ENCODE assay signal across 16 cellular contexts in genomic region chr15:68188647-68189046, GRCh38. TPM values are rescaled to one million over a fixed set of nuclear protein-coding genes. Genes with fewer than 3 reads are reported as not detected.
A peak's percentile ranks its signal among the peaks of the same experiment; 100 is the strongest.
DNase-seq lines count a peak whose midpoint lies in the region; ATAC-seq, FAIRE-seq and TF ChIP-seq lines count a peak whose summit lies in the region.
"Had no signal": no experiment of that assay in that cellular context is flagged by ENCODE, and none has a peak within 500 bp of the region (broad histone marks: within the 10 kb centered on the region; RNA-seq: fewer than 3 reads in every experiment).

No MANE protein-coding gene starts in this region.

- in situ Hi-C loops in gastrocnemius medialis (cut with MboI; ENCODE audit: low sequenced_read_pairs in 4 of 4) = no loop called here

- 71 to 84% (median 82%) methylated on average over 2 of the region's 2 CpGs for WGBS in adrenal gland, 4 donors

- H3K27me3 ChIP-seq in ACC112 (ENCODE audit: insufficient read depth, low read length) = no peaks in the 10 kb centered on the region
- no peaks in the 10 kb centered on the region for H3K27me3 ChIP-seq in Karpas-422 (ENCODE audit: low read length)
- H3K27me3 ChIP-seq in gastrocnemius medialis = no peaks in the 10 kb centered on the region
- no peaks in the 10 kb centered on the region for H3K27me3 ChIP-seq in adrenal gland
- H3K27me3 ChIP-seq in BE2C = no peaks in the 10 kb centered on the region
- H3K27me3 ChIP-seq: pancreas had no signal

- H3K9ac ChIP-seq in Karpas-422 (ENCODE audit: low read length) = no peak overlapping the region
- H3K9ac ChIP-seq in kidney (ENCODE audit: low read length in 2 of 2) = no peak overlapping the region

- H3K9me3 ChIP-seq in Karpas-422 (ENCODE audit: low read length) (no peaks in the 10 kb centered on the region), gastrocnemius medialis (no peaks in the 10 kb centered on the region), adrenal gland (replicated peaks in 1 of 3) (no peaks in the 10 kb centered on the region), kidney (ENCODE audit: control insufficient read depth in 1 of 2, low read length in 2 of 2) (no peaks in the 10 kb centered on the region), BE2C (no peaks in the 10 kb centered on the region)
- H3K9me3 ChIP-seq: pancreas had no signal

- H4K20me1 ChIP-seq in Karpas-422 (ENCODE audit: insufficient read depth, low read depth, low read length) = no peaks in the 10 kb centered on the region

- peak overlapping the region; percentile 5 for H3K4me2 ChIP-seq in Karpas-422 (ENCODE audit: low read depth, low read length, poor library complexity, severe bottlenecking)

- DNase-seq in Karpas-422 = no peak
- no peak for DNase-seq in coronary artery (ENCODE audit: low spot score)
- no peak for DNase-seq in gastrocnemius medialis
- no peak for DNase-seq in adrenal gland
- DNase-seq in kidney = no peak
- no peak for DNase-seq in BE2C
- DNase-seq: activated CD8-positive, alpha-beta memory T cell treated with anti-CD3 and anti-CD28 coated beads, Interleukin-2, amount 50 U/mL, for 4 hours; activated naive CD8-positive, alpha-beta T cell treated with anti-CD3 and anti-CD28 coated beads for 36 hours; DMS 273 treated with DMSO at 0.1 percent for 48 hours; islet precursor cell; NCI-H1694; NCI-H446 treated with DMSO at 0.1 percent for 48 hours; pancreas; PC-3 had no signal

- H3K4me3 ChIP-seq in ACC112 (ENCODE audit: low read depth, low read length) (no peak overlapping the region), Karpas-422 (ENCODE audit: low read length) (no peak overlapping the region), coronary artery (no peak overlapping the region), gastrocnemius medialis (peak overlapping the region in 2 of 4 donors; percentile 2 to 16), adrenal gland (no peak overlapping the region), kidney (ENCODE audit: low read length in 2 of 2) (no peak overlapping the region), BE2C (ENCODE audit: low read depth, low read length) (no peak overlapping the region)
- H3K4me3 ChIP-seq: pancreas had no signal

- TF ChIP-seq CTCF in coronary artery (IDR thresholded peaks at IDR 0.05) = no peak
- TF ChIP-seq CTCF in gastrocnemius medialis (IDR thresholded peaks at IDR 0.05 in 4 of 5, conservative IDR thresholded peaks at IDR 0.05 in 1 of 5) = no peak
- TF ChIP-seq CTCF in adrenal gland (IDR thresholded peaks at IDR 0.05) = no peak
- TF ChIP-seq CTCF in kidney (IDR thresholded peaks at IDR 0.05; ENCODE audit: borderline replicate concordance, extremely low read depth, insufficient read depth) = no peak
- no peak for TF ChIP-seq CTCF in BE2C (IDR thresholded peaks at IDR 0.05; ENCODE audit: low read depth, low read length)

- H3K4me1 ChIP-seq in ACC112 (ENCODE audit: control insufficient read depth, insufficient read depth, low read length, unreplicated experiment) = peaks cover 27% of the 10 kb centered on the region
- peaks cover 23% of the 10 kb centered on the region for H3K4me1 ChIP-seq in Karpas-422 (ENCODE audit: low read length)
- peaks cover 76 to 81% of the 10 kb centered on the region in 2 donors for H3K4me1 ChIP-seq in gastrocnemius medialis
- peaks cover 17 to 25% of the 10 kb centered on the region in 2 donors for H3K4me1 ChIP-seq in adrenal gland (replicated peaks in 1 of 2)
- H3K4me1 ChIP-seq in kidney (ENCODE audit: control insufficient read depth in 1 of 2, insufficient read depth in 1 of 2, low read depth in 1 of 2, low read length in 2 of 2) = peaks cover 3% of the 10 kb centered on the region in 2 donors
- H3K4me1 ChIP-seq in BE2C = peaks cover 25% of the 10 kb centered on the region

- H3K79me2 ChIP-seq in ACC112 (ENCODE audit: control insufficient read depth, insufficient read depth, low read length, unreplicated experiment) = no peaks in the 10 kb centered on the region
- H3K79me2 ChIP-seq in Karpas-422 (ENCODE audit: low read length) = no peaks in the 10 kb centered on the region

- FAIRE-seq in kidney (lab: Jason Lieb, UNC) = no peak
- FAIRE-seq: pancreas had no signal

- TF ChIP-seq POLR2A in gastrocnemius medialis (IDR thresholded peaks at IDR 0.05) = no peak
- no peak for TF ChIP-seq POLR2A in adrenal gland (IDR thresholded peaks at IDR 0.05)

- H3K36me3 ChIP-seq in ACC112 (ENCODE audit: insufficient read depth, low read length) (peaks cover 39% of the 10 kb centered on the region), Karpas-422 (ENCODE audit: insufficient read depth, low read length) (peaks cover 56% of the 10 kb centered on the region), gastrocnemius medialis (peaks cover 0 to 4% of the 10 kb centered on the region in 2 donors), adrenal gland (replicated peaks in 1 of 2) (peaks cover 0 to 26% of the 10 kb centered on the region in 2 donors), kidney (ENCODE audit: control insufficient read depth in 1 of 2, insufficient read depth in 2 of 2, low read length in 2 of 2) (peaks cover 17 to 21% of the 10 kb centered on the region in 2 donors), BE2C (peaks cover 39% of the 10 kb centered on the region)

- H3K27ac ChIP-seq in ACC112 (ENCODE audit: low read depth, low read length) (peak overlapping the region; percentile 59), Karpas-422 (ENCODE audit: low read length) (peak overlapping the region; percentile 51), coronary artery (peak overlapping the region; percentile 58 to 61), gastrocnemius medialis (peak overlapping the region; percentile 75 to 84 (median 80)), adrenal gland (peak overlapping the region in 2 of 5 donors; percentile 33 to 74), kidney (ENCODE audit: low read depth in 2 of 2, low read length in 2 of 2) (no peak overlapping the region)

- H2AFZ ChIP-seq in ACC112 (ENCODE audit: low read length, unreplicated experiment) (no peak overlapping the region), Karpas-422 (ENCODE audit: low read length) (no peak overlapping the region)

- intact Hi-C loops in gastrocnemius medialis (cut with DNase I; ENCODE audit: low total_unique reads) = loop anchor here (5.0 kb wide), 1 partner anchor 39 kb away; the partner anchor contains the start of gene CLN6
- intact Hi-C loops in adrenal gland (cut with DNase I) = no loop called here
- intact Hi-C loops in kidney (cut with DNase I) = no loop called here

- no peaks in the 10 kb centered on the region for H3K9me2 ChIP-seq in Karpas-422 (replicated peaks; ENCODE audit: insufficient read depth, low read length)

- ATAC-seq in gastrocnemius medialis = peak in 1 of 2 donors; percentile 30
- ATAC-seq in GM18502 (IDR thresholded peaks at IDR 0.05; ENCODE audit: poor library complexity, unreplicated experiment) = no peak
- ATAC-seq: pancreas, PC-3 had no signal

RNA-seq across cellular contexts. Expression of gene CALML4, which starts 16.5 kb away (rescaled TPM):
- total RNA-seq in Karpas-422 (2014; rRNA removed; shearing (Covaris generic); ENCODE audit: low replicate concordance) = 3.0 and 7.0 TPM in 2 replicates
- 1 to 10 TPM in 3 of 4 donors, under 1 TPM in 1; 0.66 to 2.4 (median 1.5) TPM for total RNA-seq in gastrocnemius medialis
- 1 to 10 TPM; 3.3 to 8.4 (median 6.7) TPM for total RNA-seq in adrenal gland
- polyA plus RNA-seq in adrenal gland = 10 to 100 TPM in 2 of 3 donors, 1 to 10 TPM in 1; 8.6 to 25.1 (median 18.0) TPM
- total RNA-seq in kidney = 17.4 TPM
- 54.7 TPM for polyA plus RNA-seq in kidney (ENCODE audit: insufficient read depth, low read depth, low replicate concordance)
- polyA plus RNA-seq in BE2C (2012; ENCODE audit: insufficient read depth, insufficient read length, low read depth) = 4.1 TPM

RNA-seq across cellular contexts. Expression of gene CLN6, which starts 40.9 kb away (rescaled TPM):
- 30.2 and 80.0 TPM in 2 replicates for total RNA-seq in Karpas-422 (2014; rRNA removed; shearing (Covaris generic); ENCODE audit: low replicate concordance)
- 10 to 100 TPM; 17.1 to 18.9 (median 18.5) TPM for total RNA-seq in gastrocnemius medialis
- 10 to 100 TPM; 15.3 to 36.6 (median 25.8) TPM for total RNA-seq in adrenal gland
- polyA plus RNA-seq in adrenal gland = 10 to 100 TPM; 22.8 to 33.0 (median 27.8) TPM
- total RNA-seq in kidney = 36.6 TPM
- 30.8 TPM for polyA plus RNA-seq in kidney (ENCODE audit: insufficient read depth, low read depth, low replicate concordance)
- polyA plus RNA-seq in BE2C (2012; ENCODE audit: insufficient read depth, insufficient read length, low read depth) = 68.7 TPM

Comparison
In these comparisons a context has a peak if more than half of its experiments do, and no peak if none do; other contexts are left out.
1. H3K27ac ChIP-seq: peak in ACC112 (single experiment), Karpas-422 (single experiment), coronary artery (2 of 2) and gastrocnemius medialis (4 of 4); none in kidney (0 of 2).